ENCODE assay signal across 13 cellular contexts in the genomic region with DNA sequence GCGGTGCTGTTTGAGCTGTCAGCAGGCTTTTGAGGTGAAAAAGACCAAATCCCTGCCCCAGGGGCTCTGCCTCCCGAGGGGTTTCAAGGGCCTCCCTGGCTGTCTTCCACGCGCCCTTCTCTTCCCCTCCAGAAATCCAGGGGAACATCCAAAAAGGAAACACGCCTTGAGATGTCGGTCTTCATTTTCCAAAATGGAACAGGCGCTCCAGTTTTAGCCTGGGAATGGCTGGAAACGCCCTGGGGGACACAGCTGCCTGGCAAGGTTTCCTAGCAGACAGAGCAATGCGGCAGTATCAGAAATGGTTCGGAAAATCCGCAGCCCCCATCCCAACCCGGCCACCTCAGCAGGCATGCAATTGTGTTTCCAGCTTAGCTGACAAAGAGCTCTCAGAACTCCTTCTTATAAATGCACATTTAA. TPM values are rescaled to one million over a fixed set of nuclear protein-coding genes. Genes with fewer than 3 reads are reported as not detected.
DNase-seq lines count a peak whose midpoint lies in the region; ATAC-seq and TF ChIP-seq lines count a peak whose summit lies in the region.
"Had no signal": no experiment of that assay in that cellular context is flagged by ENCODE, and none has a peak within 500 bp of the region (broad histone marks: within the 10 kb centered on the region; RNA-seq: fewer than 3 reads in every experiment).

No MANE protein-coding gene starts in this region.

- H3K36me3 ChIP-seq in SK-N-SH (replicated peaks in 1 of 2; ENCODE audit: control insufficient read depth in 1 of 2, insufficient read depth in 2 of 2, low read length in 1 of 2), result no peaks in the 10 kb centered on the region
- H3K36me3 ChIP-seq in endodermal cell (ENCODE audit: control insufficient read depth, insufficient read depth, low read length), result no peaks in the 10 kb centered on the region
- H3K36me3 ChIP-seq in mesenchymal stem cell (ENCODE audit: control insufficient read depth in 1 of 2, insufficient read depth in 2 of 2, low read depth in 1 of 2, low read length in 2 of 2), result no peaks in the 10 kb centered on the region
- H3K36me3 ChIP-seq in upper lobe of right lung, result no peaks in the 10 kb centered on the region
- H3K36me3 ChIP-seq: neutrophil had no signal

- WGBS in SK-N-SH (ENCODE audit: low lambda C conversion rate), result 45% methylated on average over 12 of the region's 12 CpGs
- whole genome bisulfite sequencing in endodermal cell (ENCODE audit: insufficient coverage in 1 of 2, insufficient read length in 1 of 2), 2 experiments, result 17 to 30% methylated on average over 5 to 12 of the region's 12 CpGs
- 38% methylated on average over 12 of the region's 12 CpGs for WGBS in mesenchymal stem cell

- peak; percentile 59 for DNase-seq in SK-N-SH
- peak; percentile 57 for DNase-seq in endodermal cell
- no peak for DNase-seq in mesenchymal stem cell
- DNase-seq in upper lobe of right lung, result peak; percentile 55
- DNase-seq in HuH-7.5 (ENCODE audit: low spot score), result no peak
- DNase-seq: kidney glomerular epithelial cell; NCI-H1930; stimulated activated CD4-positive, alpha-beta T cell treated with anti-CD3 and anti-CD28 coated beads, Interleukin-15, amount 100 ng/mL, for 24 hours had no signal

- no peak overlapping the region for H3K23ac ChIP-seq in mesenchymal stem cell (ENCODE audit: low read length in 2 of 2)

- H3K14ac ChIP-seq in mesenchymal stem cell (ENCODE audit: low read length in 2 of 2), result no peak overlapping the region

- no peaks in the 10 kb centered on the region for H3K79me1 ChIP-seq in mesenchymal stem cell (replicated peaks; ENCODE audit: low read length, poor library complexity, severe bottlenecking)

- H3K4me3 Mint-ChIP-seq in endodermal cell, result no peak overlapping the region
- H3K4me3 Mint-ChIP-seq: activated naive CD8-positive, alpha-beta T cell had no signal

- H3K9ac ChIP-seq in SK-N-SH, result no peak overlapping the region
- H3K9ac ChIP-seq in endodermal cell (ENCODE audit: extremely low read depth, low read length, poor library complexity, severe bottlenecking), result no peak overlapping the region
- H3K9ac ChIP-seq in mesenchymal stem cell (ENCODE audit: low read length), result no peak overlapping the region

- H3K27ac Mint-ChIP-seq in endodermal cell, result no peak overlapping the region
- H3K27ac Mint-ChIP-seq: activated naive CD8-positive, alpha-beta T cell had no signal

- no peaks in the 10 kb centered on the region for H3K36me3 Mint-ChIP-seq in endodermal cell (ENCODE audit: low read depth)
- H3K36me3 Mint-ChIP-seq: activated naive CD8-positive, alpha-beta T cell had no signal

- H3K4ac ChIP-seq in mesenchymal stem cell (ENCODE audit: low read depth in 1 of 2, low read length in 2 of 2), result no peak overlapping the region

- H3K18ac ChIP-seq in mesenchymal stem cell (ENCODE audit: low read depth in 1 of 2, low read length in 2 of 2), result peak overlapping the region; percentile 19 to 37

- H2BK120ac ChIP-seq in mesenchymal stem cell (ENCODE audit: low read depth, low read length), result peak overlapping the region; percentile 44

- ATAC-seq in SK-N-SH treated with all-trans-retinoic acid at 6 μM for 48 hours (no peak), upper lobe of right lung (no peak), GM18867 (IDR thresholded peaks at IDR 0.05; ENCODE audit: unreplicated experiment) (no peak), GM21619 (IDR thresholded peaks at IDR 0.05; ENCODE audit: unreplicated experiment) (no peak)

- no peaks in the 10 kb centered on the region for H3K27me3 Mint-ChIP-seq in endodermal cell (ENCODE audit: insufficient read depth)
- H3K27me3 Mint-ChIP-seq: activated naive CD8-positive, alpha-beta T cell had no signal

- no peak overlapping the region for H2BK15ac ChIP-seq in mesenchymal stem cell (ENCODE audit: low read depth, poor library complexity, severe bottlenecking)

- H3K4me1 ChIP-seq in SK-N-SH (ENCODE audit: control insufficient read depth in 1 of 2, insufficient read depth in 2 of 2, low read depth in 1 of 2, low read length in 1 of 2) (peaks cover 0 to 4% of the 10 kb centered on the region in 2 experiments; a peak in 1 of 4 replicates), endodermal cell (ENCODE audit: control insufficient read depth, insufficient read depth, low read length) (peaks cover 4% of the 10 kb centered on the region), mesenchymal stem cell (ENCODE audit: control insufficient read depth, insufficient read depth, low read depth, low read length) (peaks cover 10% of the 10 kb centered on the region), upper lobe of right lung (peaks cover 23% of the 10 kb centered on the region)

- POLR2A ChIA-PET in SK-N-SH (lab: Yijun Ruan, JAX), result interaction anchor here (0.8 kb wide), 1 partner anchor 16 kb away, joined by 4 read pairs; the partner anchor contains the start of gene LITAF

- H3K79me2 ChIP-seq in SK-N-SH (ENCODE audit: insufficient read depth), result no peaks in the 10 kb centered on the region

- TF ChIP-seq RAD21 in SK-N-SH (IDR thresholded peaks at IDR 0.05; ENCODE audit: low read length), result no peak

- no peak overlapping the region for H3K27ac ChIP-seq in SK-N-SH (ENCODE audit: low read depth in 2 of 2, low read length in 1 of 2)
- H3K27ac ChIP-seq in endodermal cell (ENCODE audit: low read depth, low read length), result peak overlapping the region; percentile 74
- H3K27ac ChIP-seq in mesenchymal stem cell (ENCODE audit: low read length, poor library complexity, severe bottlenecking), result no peak overlapping the region
- peak overlapping the region; percentile 13 for H3K27ac ChIP-seq in upper lobe of right lung

- no peaks in the 10 kb centered on the region for H3K9me2 ChIP-seq in SK-N-SH

- H3K27me3 ChIP-seq in SK-N-SH (ENCODE audit: insufficient read depth) (no peaks in the 10 kb centered on the region), endodermal cell (ENCODE audit: control insufficient read depth, insufficient read depth, low read length, poor library complexity, severe bottlenecking) (no peaks in the 10 kb centered on the region), mesenchymal stem cell (ENCODE audit: control insufficient read depth in 1 of 2, insufficient read depth in 1 of 2, low read length in 2 of 2) (peaks cover 5 to 7% of the 10 kb centered on the region in 2 experiments), upper lobe of right lung (no peaks in the 10 kb centered on the region)
- H3K27me3 ChIP-seq: neutrophil had no signal

- H4K91ac ChIP-seq in mesenchymal stem cell (ENCODE audit: low read length), result no peak overlapping the region

- no peaks in the 10 kb centered on the region for H3F3A ChIP-seq in SK-N-SH (replicated peaks; ENCODE audit: insufficient read depth)

- intact Hi-C loops in upper lobe of right lung (cut with DNase I), result no loop called here

- TF ChIP-seq CTCF in SK-N-SH (IDR thresholded peaks at IDR 0.05) (no peak), endodermal cell (conservative IDR thresholded peaks at IDR 0.05) (no peak), upper lobe of right lung (IDR thresholded peaks at IDR 0.05) (no peak)

- H2AFZ ChIP-seq in SK-N-SH (ENCODE audit: low read depth) (no peak overlapping the region), mesenchymal stem cell (ENCODE audit: low read depth, low read length) (no peak overlapping the region)

- TF ChIP-seq EP300 in SK-N-SH (IDR thresholded peaks at IDR 0.05; ENCODE audit: borderline replicate concordance in 1 of 2, low read depth in 1 of 2, low read length in 1 of 2), result peak in 1 of 2 experiments; percentile 36; a peak in 1 of 4 replicates

- peak overlapping the region; percentile 66 for H4K8ac ChIP-seq in mesenchymal stem cell (ENCODE audit: low read length)

- peak overlapping the region in 1 of 2 experiments; percentile 4 for H2BK12ac ChIP-seq in mesenchymal stem cell (ENCODE audit: low read length in 2 of 2)

- H3K4me2 ChIP-seq in SK-N-SH, result no peak overlapping the region
- no peak overlapping the region for H3K4me2 ChIP-seq in mesenchymal stem cell (ENCODE audit: low read length, poor library complexity, severe bottlenecking)

- no peaks in the 10 kb centered on the region for H3K9me3 ChIP-seq in SK-N-SH
- H3K9me3 ChIP-seq in endodermal cell (ENCODE audit: control insufficient read depth, low read length), result no peaks in the 10 kb centered on the region
- H3K9me3 ChIP-seq in mesenchymal stem cell (ENCODE audit: control insufficient read depth, low read length), result no peaks in the 10 kb centered on the region
- H3K9me3 ChIP-seq in upper lobe of right lung, result no peaks in the 10 kb centered on the region
- H3K9me3 ChIP-seq: neutrophil had no signal

- CTCF ChIA-PET in SK-N-SH (lab: Yijun Ruan, JAX), result interaction anchor here (1.1 kb wide), 1 partner anchor 15 kb away, joined by 4 read pairs; no protein-coding TSS in a partner anchor

- no peaks in the 10 kb centered on the region for H4K20me1 ChIP-seq in SK-N-SH (ENCODE audit: insufficient read depth)

- H3K4me3 ChIP-seq in SK-N-SH (ENCODE audit: low read depth in 2 of 2, low read length in 1 of 2) (no peak overlapping the region), endodermal cell (ENCODE audit: low read length) (no peak overlapping the region), mesenchymal stem cell (ENCODE audit: insufficient read depth in 1 of 2, low read depth in 1 of 2, low read length in 2 of 2) (no peak overlapping the region), upper lobe of right lung (no peak overlapping the region)

- no peak overlapping the region for H2AK5ac ChIP-seq in mesenchymal stem cell (ENCODE audit: low read length, severe bottlenecking)

- H3K9me3 Mint-ChIP-seq in endodermal cell, result no peaks in the 10 kb centered on the region

- H2BK5ac ChIP-seq in mesenchymal stem cell (ENCODE audit: low read depth, low read length, poor library complexity, severe bottlenecking), result no peak overlapping the region

- H3K4me1 Mint-ChIP-seq in endodermal cell, result no peaks in the 10 kb centered on the region

TF ChIP-seq in SK-N-SH, 30 proteins besides CTCF, POLR2A, EP300 and RAD21 (continues in another document):
- TF ChIP-seq YY1 (IDR thresholded peaks at IDR 0.05; ENCODE audit: low read depth) (no peak), GABPA (IDR thresholded peaks at IDR 0.05; ENCODE audit: low read depth) (no peak), JUND (IDR thresholded peaks at IDR 0.05) (no peak), GATA2 (CRISPR knock-in tag; IDR thresholded peaks at IDR 0.05) (no peak)

TF ChIP-seq in SK-N-SH treated with all-trans-retinoic acid at 6 μM for 48 hours, 23 proteins besides CTCF, POLR2A, EP300 and RAD21 (continues in another document):
- TF ChIP-seq TOX (CRISPR knock-in tag; IDR thresholded peaks at IDR 0.05; ENCODE audit: borderline replicate concordance) (no peak), ZNF565 (CRISPR knock-in tag; conservative IDR thresholded peaks at IDR 0.05; ENCODE audit: low read depth) (no peak), ARNTL (CRISPR knock-in tag; IDR thresholded peaks at IDR 0.05; ENCODE audit: borderline replicate concordance, low read depth) (no peak), GLIS3 (CRISPR knock-in tag; IDR thresholded peaks at IDR 0.05) (no peak), ZFP3 (CRISPR knock-in tag; IDR thresholded peaks at IDR 0.05) (no peak), ESRRG (CRISPR knock-in tag; IDR thresholded peaks at IDR 0.05) (no peak)

RNA-seq across cellular contexts. Expression of gene LITAF, which starts 16.6 kb away (rescaled TPM):
- 26.6 and 45.7 TPM in 2 replicates for polyA plus RNA-seq in SK-N-SH (2012; rRNA removed)
- 30.2 and 34.1 TPM in 2 replicates for polyA plus RNA-seq in SK-N-SH (2012; cell fraction: cytosol; rRNA removed)
- polyA plus RNA-seq in SK-N-SH (2012; cell fraction: nucleus; rRNA removed), result 12.8 and 22.5 TPM in 2 replicates
- total RNA-seq in endodermal cell, result 10 to 100 TPM; 36.6 to 62.9 TPM
- 85.2 TPM for polyA plus RNA-seq in endodermal cell (2013, experiment 1 of 2)
- 71.3 TPM for polyA plus RNA-seq in endodermal cell (2013, experiment 2 of 2)
- 137 TPM for polyA plus RNA-seq in mesenchymal stem cell (2013, experiment 1 of 2)
- polyA plus RNA-seq in mesenchymal stem cell (2013, experiment 2 of 2), result 138 TPM
- 242 TPM for total RNA-seq in upper lobe of right lung

Comparison
In these comparisons a context has a peak if more than half of its experiments do, and no peak if none do; other contexts are left out.
1. DNase-seq: peak in SK-N-SH (single experiment), endodermal cell (single experiment) and upper lobe of right lung (single experiment); none in mesenchymal stem cell (single experiment) and HuH-7.5 (single experiment).
2. H3K27ac ChIP-seq: peak in endodermal cell (single experiment) and upper lobe of right lung (single experiment); none in SK-N-SH (0 of 2) and mesenchymal stem cell (single experiment).